Comparison of ENCODE assay signal across 17 cellular contexts in genomic region chr15:92343869-92344643, GRCh38. TPM values are rescaled to one million over a fixed set of nuclear protein-coding genes. Genes with fewer than 3 reads are reported as not detected.
DNase-seq lines count a peak whose midpoint lies in the region; ATAC-seq and TF ChIP-seq lines count a peak whose summit lies in the region.
"Had no signal": no experiment of that assay in that cellular context is flagged by ENCODE, and none has a peak within 500 bp of the region (broad histone marks: within the 10 kb centered on the region; RNA-seq: fewer than 3 reads in every experiment).

No MANE protein-coding gene starts in this region.

- no peak overlapping the region for H3K27ac ChIP-seq in GM23338 (ENCODE audit: low read depth)
- no peak overlapping the region for H3K27ac ChIP-seq in osteoblast (ENCODE audit: low read depth, low read length)
- no peak overlapping the region for H3K27ac ChIP-seq in GM23248

- no peak for TF ChIP-seq CTCF in GM23338 (conservative IDR thresholded peaks at IDR 0.05; ENCODE audit: low read depth in 2 of 2)
- no peak for TF ChIP-seq CTCF in osteoblast (IDR thresholded peaks at IDR 0.05; ENCODE audit: extremely low read depth, low read depth, low read length)

- H3K27ac Mint-ChIP-seq in GM23338 = no peak overlapping the region
- H3K27ac Mint-ChIP-seq: activated T-helper 2 cell treated with anti-CD3 and anti-CD28 coated beads, Interferon-gamma antibody, Interleukin-2, Interleukin-4, amounts not matched to agents 10 μg/mL and 5 μg/mL and 100 μg/mL, durations not matched to agents 14 hours and 24 hours and 36 hours; naive thymus-derived CD8-positive, alpha-beta T cell had no signal

- H3K9me2 ChIP-seq in GM23338 (ENCODE audit: insufficient read depth) (no peaks in the 10 kb centered on the region), GM23248 (ENCODE audit: insufficient read depth) (no peaks in the 10 kb centered on the region)

- peak overlapping the region; percentile 40; the same call in 1 of the 2 replicates for H3K4me3 ChIP-seq in GM23338
- no peak overlapping the region for H3K4me3 ChIP-seq in osteoblast (ENCODE audit: insufficient read depth, low read length)
- H3K4me3 ChIP-seq in GM23248 = no peak overlapping the region
- H3K4me3 ChIP-seq: breast epithelium, K562 had no signal

- H3F3A ChIP-seq in GM23338 (replicated peaks; ENCODE audit: low read depth) (no peaks in the 10 kb centered on the region), GM23248 (ENCODE audit: insufficient read depth) (no peaks in the 10 kb centered on the region)

- in situ Hi-C loops in GM23248 (cut with MboI) = no loop called here

- WGBS in GM23248 (ENCODE audit: low coverage in 1 of 2, low lambda C conversion rate in 2 of 2, missing lambda C conversion rate in 2 of 2), 2 experiments = 9 to 11% methylated on average over 18 of the region's 18 CpGs

- no peaks in the 10 kb centered on the region for H3K79me2 ChIP-seq in GM23338 (replicated peaks; ENCODE audit: insufficient read depth)
- no peaks in the 10 kb centered on the region for H3K79me2 ChIP-seq in osteoblast (ENCODE audit: insufficient read depth, low read length)
- H3K79me2 ChIP-seq in GM23248 (ENCODE audit: insufficient read depth) = no peaks in the 10 kb centered on the region

- H3K9me3 ChIP-seq in osteoblast (ENCODE audit: low read depth, low read length) (no peaks in the 10 kb centered on the region), GM23248 (ENCODE audit: low read depth) (no peaks in the 10 kb centered on the region)
- H3K9me3 ChIP-seq: breast epithelium had no signal

- DNase-seq in GM23338 (ENCODE audit: low spot score) (peak; percentile 60), NCI-H2171 (lab: John Stamatoyannopoulos, UW) (peak; percentile 67), cerebellar nuclear complex (lab: John Stamatoyannopoulos, UW) (peak; percentile 46 to 89), midbrain (lab: John Stamatoyannopoulos, UW) (peak; percentile 29), osteoblast (ENCODE audit: insufficient read length, low spot score, missing footprints) (no peak), GM23248 (no peak)
- no peak for DNase-seq in activated T-cell treated with anti-CD3 and anti-CD28 coated beads, Interleukin-2, amount 50 U/mL, for 4 hours
- no peak for DNase-seq in stimulated activated naive CD4-positive, alpha-beta T cell (lab: John Stamatoyannopoulos, UW)
- DNase-seq: activated CD4-positive, alpha-beta T cell treated with anti-CD3 and anti-CD28 coated beads for 1 hour; AML-193; EL; naive thymus-derived CD8-positive, alpha-beta T cell; NK-92 treated with Interleukin-12 subunit alpha and Interleukin-12 subunit beta, amount 100 ng/mL, for 24 hours had no signal

- no peaks in the 10 kb centered on the region for H3K36me3 ChIP-seq in GM23338 (ENCODE audit: insufficient read depth)
- no peaks in the 10 kb centered on the region for H3K36me3 ChIP-seq in osteoblast (ENCODE audit: insufficient read depth, low read length)
- no peaks in the 10 kb centered on the region for H3K36me3 ChIP-seq in GM23248 (ENCODE audit: low read depth)
- H3K36me3 ChIP-seq: breast epithelium had no signal

- H3K36me3 Mint-ChIP-seq in GM23338 (ENCODE audit: low read depth) = no peaks in the 10 kb centered on the region
- no peaks in the 10 kb centered on the region for H3K36me3 Mint-ChIP-seq in activated T-cell treated with anti-CD3 and anti-CD28 coated beads, Interleukin-2, amount 50 U/mL, for 4 hours (ENCODE audit: insufficient read depth)
- H3K36me3 Mint-ChIP-seq: naive thymus-derived CD8-positive, alpha-beta T cell had no signal

- peak; percentile 85 for ATAC-seq in GM23338
- ATAC-seq in activated T-cell treated with anti-CD3 and anti-CD28 coated beads, Interleukin-2, amount 50 U/mL, for 4 hours = no peak
- ATAC-seq: esophagus mucosa; K562; naive thymus-derived CD8-positive, alpha-beta T cell had no signal

- H2AFZ ChIP-seq in GM23338 (peak overlapping the region; percentile 91), osteoblast (ENCODE audit: low read length) (no peak overlapping the region), GM23248 (no peak overlapping the region)

- H4K20me1 ChIP-seq in GM23338 (replicated peaks; ENCODE audit: insufficient read depth) = no peaks in the 10 kb centered on the region
- H4K20me1 ChIP-seq in osteoblast (ENCODE audit: insufficient read depth, low read length) = no peaks in the 10 kb centered on the region
- H4K20me1 ChIP-seq in GM23248 (ENCODE audit: insufficient read depth) = no peaks in the 10 kb centered on the region

- H3K4me1 Mint-ChIP-seq in GM23338 = peaks cover 31% of the 10 kb centered on the region
- H3K4me1 Mint-ChIP-seq in activated T-cell treated with anti-CD3 and anti-CD28 coated beads, Interleukin-2, amount 50 U/mL, for 4 hours (ENCODE audit: low read depth) = no peaks in the 10 kb centered on the region
- H3K4me1 Mint-ChIP-seq: naive thymus-derived CD8-positive, alpha-beta T cell had no signal

- H3K27me3 ChIP-seq in GM23338 (ENCODE audit: insufficient read depth) = peaks cover 5% of the 10 kb centered on the region; the same call in 1 of the 2 replicates
- no peaks in the 10 kb centered on the region for H3K27me3 ChIP-seq in osteoblast (ENCODE audit: insufficient read depth, low read length)
- peaks cover 10% of the 10 kb centered on the region for H3K27me3 ChIP-seq in GM23248 (replicated peaks; ENCODE audit: insufficient read depth)

- peak overlapping the region; percentile 76 for H3K4me2 ChIP-seq in GM23338
- H3K4me2 ChIP-seq in osteoblast (ENCODE audit: insufficient read depth, low read length) = no peak overlapping the region
- no peak overlapping the region for H3K4me2 ChIP-seq in GM23248 (ENCODE audit: unreplicated experiment)

- no peak overlapping the region for H3K9ac ChIP-seq in GM23248

- H3K4me1 ChIP-seq in GM23338 (ENCODE audit: insufficient read depth) = peaks cover 19% of the 10 kb centered on the region; the same call in 1 of the 2 replicates
- H3K4me1 ChIP-seq in osteoblast (ENCODE audit: insufficient read depth, low read length) = no peaks in the 10 kb centered on the region
- H3K4me1 ChIP-seq in GM23248 (ENCODE audit: insufficient read depth) = no peaks in the 10 kb centered on the region
- H3K4me1 ChIP-seq: breast epithelium had no signal

- H3K4me3 Mint-ChIP-seq in GM23338 = peak overlapping the region; percentile 29; the same call in 1 of the 3 replicates
- H3K4me3 Mint-ChIP-seq in activated T-cell treated with anti-CD3 and anti-CD28 coated beads, Interleukin-2, amount 50 U/mL, for 4 hours = no peak overlapping the region
- H3K4me3 Mint-ChIP-seq: naive thymus-derived CD8-positive, alpha-beta T cell had no signal

- H3K27me3 Mint-ChIP-seq in GM23338 (ENCODE audit: insufficient read depth, low read depth, poor library complexity) = peaks cover 12% of the 10 kb centered on the region
- H3K27me3 Mint-ChIP-seq in activated T-cell treated with anti-CD3 and anti-CD28 coated beads, Interleukin-2, amount 50 U/mL, for 4 hours (ENCODE audit: low read depth) = peaks cover 38% of the 10 kb centered on the region

- H3K9me3 Mint-ChIP-seq in GM23338 = no peaks in the 10 kb centered on the region; the same call in 2 of the 3 replicates
- H3K9me3 Mint-ChIP-seq in activated T-cell treated with anti-CD3 and anti-CD28 coated beads, Interleukin-2, amount 50 U/mL, for 4 hours = peaks cover 1% of the 10 kb centered on the region
- H3K9me3 Mint-ChIP-seq: activated T-helper 2 cell treated with anti-CD3 and anti-CD28 coated beads, Interferon-gamma antibody, Interleukin-2, Interleukin-4, amounts not matched to agents 10 μg/mL and 5 μg/mL and 100 μg/mL, durations not matched to agents 14 hours and 24 hours and 36 hours had no signal

TF ChIP-seq in GM23338, 12 proteins besides CTCF, POLR2A, EP300 and RAD21 (continues in another document):
- TF ChIP-seq ZNF114 (CRISPR knock-in tag; IDR thresholded peaks at IDR 0.05) (no peak), STAT1 (IDR thresholded peaks at IDR 0.05; ENCODE audit: unreplicated experiment) (no peak), EZH2phosphoT487 (IDR thresholded peaks at IDR 0.05; ENCODE audit: unreplicated experiment) (no peak), EZH2 (IDR thresholded peaks at IDR 0.05; ENCODE audit: low read depth, unreplicated experiment) (no peak)

RNA-seq across cellular contexts. Expression of gene ST8SIA2, which starts 49.6 kb away (rescaled TPM):
- total RNA-seq in GM23338 (2014; rRNA removed; shearing (Covaris generic)) = 1.2 and 2.0 TPM in 2 replicates
- polyA plus RNA-seq in GM23338 (2016; fragmentation: Nextera tagmentation; extraction: Ambion mirVana) = 0.66 and 0.90 TPM in 2 replicates
- total RNA-seq in osteoblast = 0.29 and 0.36 TPM in 2 replicates
- not detected for total RNA-seq in activated T-cell treated with anti-CD3 and anti-CD28 coated beads, Interleukin-2, amount 50 U/mL, for 4 hours
- total RNA-seq in GM23248 (2014; rRNA removed; shearing (Covaris generic)) = not detected in 2 replicates
- polyA plus RNA-seq in GM23248 (2016; fragmentation: Nextera tagmentation; extraction: Ambion mirVana) = not detected in 2 replicates
- total RNA-seq: activated T-helper 2 cell treated with anti-CD3 and anti-CD28 coated beads, Interferon-gamma antibody, Interleukin-2, Interleukin-4, amounts not matched to agents 10 μg/mL and 5 μg/mL and 100 μg/mL, durations not matched to agents 14 hours and 24 hours and 36 hours; K562; naive thymus-derived CD8-positive, alpha-beta T cell had no signal
- polyA plus RNA-seq: K562; naive thymus-derived CD8-positive, alpha-beta T cell had no signal

Comparison
In these comparisons a context has a peak if more than half of its experiments do, and no peak if none do; other contexts are left out.
1. DNase-seq: peak in GM23338 (single experiment), NCI-H2171 (single experiment), cerebellar nuclear complex (2 of 2) and midbrain (single experiment); none in osteoblast (single experiment), activated T-cell treated with anti-CD3 and anti-CD28 coated beads, Interleukin-2, amount 50 U/mL, for 4 hours (single experiment), GM23248 (single experiment) and stimulated activated naive CD4-positive, alpha-beta T cell (0 of 6).